In genomic region chr2:184394642-184395041, GRCh38 we compare ENCODE assay signal across 24 cellular contexts.
"Had no signal": no experiment of that assay in that cellular context is flagged by ENCODE, and none has a peak within 500 bp of the region (broad histone marks: within the 10 kb centered on the region; RNA-seq: fewer than 3 reads in every experiment).

No MANE protein-coding gene starts in this region.

- H3K27ac Mint-ChIP-seq: activated CD8-positive, alpha-beta T cell treated with anti-CD3 and anti-CD28 coated beads for 36 hours; activated naive CD4-positive, alpha-beta T cell treated with anti-CD3 and anti-CD28 coated beads, Interleukin-2, amount 50 U/mL, for 24 hours had no signal

- H3K4me1 ChIP-seq: ascending aorta, breast epithelium, Peyer's patch, SJCRH30 had no signal

- H3K9ac ChIP-seq: SK-N-SH had no signal

- DNase-seq: activated CD4-positive, alpha-beta T cell treated with anti-CD3 and anti-CD28 coated beads for 4 hours; activated CD8-positive, alpha-beta memory T cell treated with anti-CD3 and anti-CD28 coated beads, Interleukin-2, amount 50 U/mL, for 4 hours; activated CD8-positive, alpha-beta T cell treated with anti-CD3 and anti-CD28 coated beads for 36 hours; activated T-cell treated with anti-CD3 and anti-CD28 coated beads, Interleukin-2, amount 50 U/mL, for 1 hour; amniotic stem cell; central memory CD4-positive, alpha-beta T cell; MG63; MV-4-11; NCI-H1092 treated with DMSO at 0.1 percent for 48 hours; NCI-H1436; NCI-H1694 treated with DMSO at 0.1 percent for 48 hours; NCI-H2029 treated with DMSO at 0.1 percent for 48 hours; NCI-H526 treated with DMSO at 0.1 percent for 48 hours; NCI-H82; OCI-M1; Peyer's patch; Right ventricle myocardium superior; SJCRH30; SK-N-SH; T-helper 1 cell; WERI-Rb-1 had no signal

- H3K9me3 ChIP-seq: ascending aorta, breast epithelium, MG63, Peyer's patch, SJCRH30, SK-N-SH had no signal

- H3K27me3 Mint-ChIP-seq: activated CD8-positive, alpha-beta T cell treated with anti-CD3 and anti-CD28 coated beads for 36 hours; activated naive CD4-positive, alpha-beta T cell treated with anti-CD3 and anti-CD28 coated beads, Interleukin-2, amount 50 U/mL, for 24 hours had no signal

- H3K4me1 Mint-ChIP-seq: activated naive CD4-positive, alpha-beta T cell treated with anti-CD3 and anti-CD28 coated beads, Interleukin-2, amount 50 U/mL, for 24 hours had no signal

- H3K36me3 Mint-ChIP-seq: activated naive CD4-positive, alpha-beta T cell treated with anti-CD3 and anti-CD28 coated beads, Interleukin-2, amount 50 U/mL, for 24 hours had no signal

- ATAC-seq: activated CD8-positive, alpha-beta T cell treated with anti-CD3 and anti-CD28 coated beads for 36 hours had no signal

- H3K36me3 ChIP-seq: ascending aorta, breast epithelium, MG63, Peyer's patch, SJCRH30, WERI-Rb-1 had no signal

- H3K4me3 Mint-ChIP-seq: activated CD8-positive, alpha-beta T cell treated with anti-CD3 and anti-CD28 coated beads for 36 hours; activated naive CD4-positive, alpha-beta T cell treated with anti-CD3 and anti-CD28 coated beads, Interleukin-2, amount 50 U/mL, for 24 hours had no signal

- H3K4me3 ChIP-seq: ascending aorta, breast epithelium, MG63, Peyer's patch, SJCRH30 had no signal

- H3K27me3 ChIP-seq: ascending aorta, breast epithelium, MG63, Peyer's patch, SJCRH30 had no signal
